In genomic region chr9:136400038-136400834, GRCh38 we compare ENCODE assay signal across 1 cellular context.
TF ChIP-seq lines count a peak whose summit lies in the region.

Gene SNAPC4, minus strand, starts transcription at chr9:136400170. Its CDS starts 1,742 bp downstream, at chr9:136398428.

TF ChIP-seq in K562, 482 proteins besides CTCF, POLR2A, EP300 and RAD21 (continued from another document and continues in another):
- TF ChIP-seq, protein P1, sequence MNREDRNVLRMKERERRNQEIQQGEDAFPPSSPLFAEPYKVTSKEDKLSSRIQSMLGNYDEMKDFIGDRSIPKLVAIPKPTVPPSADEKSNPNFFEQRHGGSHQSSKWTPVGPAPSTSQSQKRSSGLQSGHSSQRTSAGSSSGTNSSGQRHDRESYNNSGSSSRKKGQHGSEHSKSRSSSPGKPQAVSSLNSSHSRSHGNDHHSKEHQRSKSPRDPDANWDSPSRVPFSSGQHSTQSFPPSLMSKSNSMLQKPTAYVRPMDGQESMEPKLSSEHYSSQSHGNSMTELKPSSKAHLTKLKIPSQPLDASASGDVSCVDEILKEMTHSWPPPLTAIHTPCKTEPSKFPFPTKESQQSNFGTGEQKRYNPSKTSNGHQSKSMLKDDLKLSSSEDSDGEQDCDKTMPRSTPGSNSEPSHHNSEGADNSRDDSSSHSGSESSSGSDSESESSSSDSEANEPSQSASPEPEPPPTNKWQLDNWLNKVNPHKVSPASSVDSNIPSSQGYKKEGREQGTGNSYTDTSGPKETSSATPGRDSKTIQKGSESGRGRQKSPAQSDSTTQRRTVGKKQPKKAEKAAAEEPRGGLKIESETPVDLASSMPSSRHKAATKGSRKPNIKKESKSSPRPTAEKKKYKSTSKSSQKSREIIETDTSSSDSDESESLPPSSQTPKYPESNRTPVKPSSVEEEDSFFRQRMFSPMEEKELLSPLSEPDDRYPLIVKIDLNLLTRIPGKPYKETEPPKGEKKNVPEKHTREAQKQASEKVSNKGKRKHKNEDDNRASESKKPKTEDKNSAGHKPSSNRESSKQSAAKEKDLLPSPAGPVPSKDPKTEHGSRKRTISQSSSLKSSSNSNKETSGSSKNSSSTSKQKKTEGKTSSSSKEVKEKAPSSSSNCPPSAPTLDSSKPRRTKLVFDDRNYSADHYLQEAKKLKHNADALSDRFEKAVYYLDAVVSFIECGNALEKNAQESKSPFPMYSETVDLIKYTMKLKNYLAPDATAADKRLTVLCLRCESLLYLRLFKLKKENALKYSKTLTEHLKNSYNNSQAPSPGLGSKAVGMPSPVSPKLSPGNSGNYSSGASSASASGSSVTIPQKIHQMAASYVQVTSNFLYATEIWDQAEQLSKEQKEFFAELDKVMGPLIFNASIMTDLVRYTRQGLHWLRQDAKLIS (CRISPR knock-in tag; IDR thresholded peaks at IDR 0.05): no peak; the same call in 1 of the 2 replicates
- no peak for TF ChIP-seq ZNF134 (CRISPR knock-in tag; conservative IDR thresholded peaks at IDR 0.05)
- TF ChIP-seq HOXB6 (CRISPR knock-in tag; IDR thresholded peaks at IDR 0.05; ENCODE audit: borderline replicate concordance): no peak
- TF ChIP-seq, protein P2, sequence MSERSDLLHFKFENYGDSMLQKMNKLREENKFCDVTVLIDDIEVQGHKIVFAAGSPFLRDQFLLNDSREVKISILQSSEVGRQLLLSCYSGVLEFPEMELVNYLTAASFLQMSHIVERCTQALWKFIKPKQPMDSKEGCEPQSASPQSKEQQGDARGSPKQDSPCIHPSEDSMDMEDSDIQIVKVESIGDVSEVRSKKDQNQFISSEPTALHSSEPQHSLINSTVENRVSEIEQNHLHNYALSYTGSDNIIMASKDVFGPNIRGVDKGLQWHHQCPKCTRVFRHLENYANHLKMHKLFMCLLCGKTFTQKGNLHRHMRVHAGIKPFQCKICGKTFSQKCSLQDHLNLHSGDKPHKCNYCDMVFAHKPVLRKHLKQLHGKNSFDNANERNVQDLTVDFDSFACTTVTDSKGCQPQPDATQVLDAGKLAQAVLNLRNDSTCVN (CRISPR knock-in tag; IDR thresholded peaks at IDR 0.05): no peak
- no peak for TF ChIP-seq PHTF2 (CRISPR knock-in tag; IDR thresholded peaks at IDR 0.05)
- TF ChIP-seq, protein P3, sequence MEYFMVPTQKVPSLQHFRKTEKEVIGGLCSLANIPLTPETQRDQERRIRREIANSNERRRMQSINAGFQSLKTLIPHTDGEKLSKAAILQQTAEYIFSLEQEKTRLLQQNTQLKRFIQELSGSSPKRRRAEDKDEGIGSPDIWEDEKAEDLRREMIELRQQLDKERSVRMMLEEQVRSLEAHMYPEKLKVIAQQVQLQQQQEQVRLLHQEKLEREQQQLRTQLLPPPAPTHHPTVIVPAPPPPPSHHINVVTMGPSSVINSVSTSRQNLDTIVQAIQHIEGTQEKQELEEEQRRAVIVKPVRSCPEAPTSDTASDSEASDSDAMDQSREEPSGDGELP (CRISPR knock-in tag; IDR thresholded peaks at IDR 0.05; ENCODE audit: borderline replicate concordance): no peak; the same call in 1 of the 2 replicates
- TF ChIP-seq GTF2B (IDR thresholded peaks at IDR 0.05; ENCODE audit: extremely low read depth, insufficient read length): no peak
- TF ChIP-seq CTCFL (IDR thresholded peaks at IDR 0.05; ENCODE audit: borderline replicate concordance, insufficient read depth, low read depth, low read length, poor library complexity, severe bottlenecking): peak; percentile 30
- TF ChIP-seq ATF1 (CRISPR knock-in tag; IDR thresholded peaks at IDR 0.05): no peak
- TF ChIP-seq ATF1 (tag; IDR thresholded peaks at IDR 0.05): peak; percentile 69
- TF ChIP-seq PTBP1 (IDR thresholded peaks at IDR 0.05; ENCODE audit: low read depth, low read length): no peak
- TF ChIP-seq TCFL5 (CRISPR knock-in tag; conservative IDR thresholded peaks at IDR 0.05): no peak
- TF ChIP-seq ZNF766 (CRISPR knock-in tag; conservative IDR thresholded peaks at IDR 0.05): peak; percentile 39; the same call in 1 of the 2 replicates
- TF ChIP-seq ZNF436 (CRISPR knock-in tag; IDR thresholded peaks at IDR 0.05): no peak
- no peak for TF ChIP-seq HSF4 (CRISPR knock-in tag; IDR thresholded peaks at IDR 0.05; ENCODE audit: borderline replicate concordance)
- no peak for TF ChIP-seq SREBF1 (IDR thresholded peaks at IDR 0.05; ENCODE audit: borderline replicate concordance, low read depth, low read length)
- TF ChIP-seq ZNF740 (CRISPR knock-in tag; IDR thresholded peaks at IDR 0.05): no peak
- no peak for TF ChIP-seq ZNF740 (tag; IDR thresholded peaks at IDR 0.05)
- TF ChIP-seq NBN (IDR thresholded peaks at IDR 0.05; ENCODE audit: low read depth): no peak
- TF ChIP-seq CREB1 (IDR thresholded peaks at IDR 0.05): 0 out of 2 replicates have a peak, but pooled peaks have one; percentile 51
- TF ChIP-seq CREB1 (CRISPR knock-in tag; IDR thresholded peaks at IDR 0.05): no peak
- no peak for TF ChIP-seq BRCA1 (IDR thresholded peaks at IDR 0.05)
- no peak for TF ChIP-seq BRCA1 (CRISPR knock-in tag; IDR thresholded peaks at IDR 0.05)
- TF ChIP-seq ZNF77 (CRISPR knock-in tag; IDR thresholded peaks at IDR 0.05): no peak
- TF ChIP-seq C11orf30 (IDR thresholded peaks at IDR 0.05; ENCODE audit: low read depth): peak; percentile 75
- peak; percentile 87; the same call in 1 of the 2 replicates for TF ChIP-seq PHF8 (IDR thresholded peaks at IDR 0.05; ENCODE audit: borderline replicate concordance, low read length)
- peak; percentile 42; the same call in 1 of the 2 replicates for TF ChIP-seq ETS1 (conservative IDR thresholded peaks at IDR 0.05; ENCODE audit: control insufficient read depth, low read depth, low read length)
- TF ChIP-seq, protein P4, sequence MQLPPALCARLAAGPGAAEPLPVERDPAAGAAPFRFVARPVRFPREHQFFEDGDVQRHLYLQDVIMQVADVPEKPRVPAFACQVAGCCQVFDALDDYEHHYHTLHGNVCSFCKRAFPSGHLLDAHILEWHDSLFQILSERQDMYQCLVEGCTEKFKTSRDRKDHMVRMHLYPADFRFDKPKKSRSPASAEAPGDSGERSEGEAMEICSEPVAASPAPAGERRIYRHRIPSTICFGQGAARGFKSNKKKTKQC (CRISPR knock-in tag; IDR thresholded peaks at IDR 0.05): no peak
- TF ChIP-seq KDM2B (CRISPR knock-in tag; IDR thresholded peaks at IDR 0.05): no peak
- TF ChIP-seq POU5F1 (IDR thresholded peaks at IDR 0.05; ENCODE audit: borderline replicate concordance, low read depth, low read length, partially characterized antibody): peak; percentile 24
- TF ChIP-seq, protein P5, sequence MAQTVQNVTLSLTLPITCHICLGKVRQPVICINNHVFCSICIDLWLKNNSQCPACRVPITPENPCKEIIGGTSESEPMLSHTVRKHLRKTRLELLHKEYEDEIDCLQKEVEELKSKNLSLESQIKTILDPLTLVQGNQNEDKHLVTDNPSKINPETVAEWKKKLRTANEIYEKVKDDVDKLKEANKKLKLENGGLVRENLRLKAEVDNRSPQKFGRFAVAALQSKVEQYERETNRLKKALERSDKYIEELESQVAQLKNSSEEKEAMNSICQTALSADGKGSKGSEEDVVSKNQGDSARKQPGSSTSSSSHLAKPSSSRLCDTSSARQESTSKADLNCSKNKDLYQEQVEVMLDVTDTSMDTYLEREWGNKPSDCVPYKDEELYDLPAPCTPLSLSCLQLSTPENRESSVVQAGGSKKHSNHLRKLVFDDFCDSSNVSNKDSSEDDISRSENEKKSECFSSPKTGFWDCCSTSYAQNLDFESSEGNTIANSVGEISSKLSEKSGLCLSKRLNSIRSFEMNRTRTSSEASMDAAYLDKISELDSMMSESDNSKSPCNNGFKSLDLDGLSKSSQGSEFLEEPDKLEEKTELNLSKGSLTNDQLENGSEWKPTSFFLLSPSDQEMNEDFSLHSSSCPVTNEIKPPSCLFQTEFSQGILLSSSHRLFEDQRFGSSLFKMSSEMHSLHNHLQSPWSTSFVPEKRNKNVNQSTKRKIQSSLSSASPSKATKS (CRISPR knock-in tag; IDR thresholded peaks at IDR 0.05): no peak
- TF ChIP-seq FOXM1 (IDR thresholded peaks at IDR 0.05; ENCODE audit: low read depth): no peak
- no peak; the same call in 1 of the 2 replicates for TF ChIP-seq FOXM1 (CRISPR knock-in tag; IDR thresholded peaks at IDR 0.05; ENCODE audit: low read depth)
- TF ChIP-seq LCOR (CRISPR knock-in tag; IDR thresholded peaks at IDR 0.05): no peak
- TF ChIP-seq ZSCAN32 (CRISPR knock-in tag; IDR thresholded peaks at IDR 0.05): no peak
- 0 out of 4 replicates have a peak, but pooled peaks of 1 of the 2 experiments have one; percentile 9 for TF ChIP-seq SRF (CRISPR knock-in tag; IDR thresholded peaks at IDR 0.05)
- no peak for TF ChIP-seq JUN (IDR thresholded peaks at IDR 0.05; ENCODE audit: borderline replicate concordance, low read depth, low read length)
- TF ChIP-seq JUN (CRISPR knock-in tag; IDR thresholded peaks at IDR 0.05; ENCODE audit: borderline replicate concordance): no peak
- TF ChIP-seq HNRNPUL1 (IDR thresholded peaks at IDR 0.05; ENCODE audit: low read length): no peak
- TF ChIP-seq ZMIZ1 (IDR thresholded peaks at IDR 0.05; ENCODE audit: low read depth in 2 of 2, low read length in 2 of 2): 0 out of 4 replicates have a peak, but pooled peaks of 1 of the 2 experiments have one; percentile 35
- TF ChIP-seq ZNF695 (CRISPR knock-in tag; IDR thresholded peaks at IDR 0.05): no peak
- no peak for TF ChIP-seq THAP7 (CRISPR knock-in tag; IDR thresholded peaks at IDR 0.05)
- no peak for TF ChIP-seq HDAC6 (IDR thresholded peaks at IDR 0.05; ENCODE audit: low read depth, low read length)
- no peak for TF ChIP-seq SMARCE1 (IDR thresholded peaks at IDR 0.05)
- no peak for TF ChIP-seq ZNF696 (CRISPR knock-in tag; conservative IDR thresholded peaks at IDR 0.05)
- no peak for TF ChIP-seq HNRNPH1 (optimal IDR thresholded peaks at IDR 0.05; ENCODE audit: low read depth, low read length)
